In the genomic region with DNA sequence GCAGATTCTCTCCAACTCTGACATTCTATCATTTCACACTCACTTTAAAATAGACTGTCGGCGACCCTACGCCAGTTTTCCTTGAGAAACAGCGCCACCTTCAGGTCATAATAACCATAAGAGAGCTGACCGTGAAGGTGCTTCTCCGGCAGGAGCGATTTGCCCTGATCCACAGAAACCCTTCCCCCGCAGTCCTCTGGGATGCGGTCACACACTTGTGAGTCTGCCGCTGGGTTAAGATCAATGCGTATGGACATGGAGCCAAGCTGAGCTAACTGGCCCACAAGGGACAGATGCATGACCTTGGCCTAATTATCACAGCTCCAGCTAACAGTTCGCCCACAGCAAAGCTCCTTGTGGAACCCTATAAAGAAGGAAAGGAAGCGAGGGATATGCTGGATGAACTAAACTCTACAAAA, we compare ENCODE assay signal across 1 cellular context.
TF ChIP-seq lines count a peak whose summit lies in the region.

No MANE protein-coding gene starts in this region.

TF ChIP-seq in K562, 482 proteins besides CTCF, POLR2A, EP300 and RAD21 (continued from another document):
- TF ChIP-seq, protein P1, sequence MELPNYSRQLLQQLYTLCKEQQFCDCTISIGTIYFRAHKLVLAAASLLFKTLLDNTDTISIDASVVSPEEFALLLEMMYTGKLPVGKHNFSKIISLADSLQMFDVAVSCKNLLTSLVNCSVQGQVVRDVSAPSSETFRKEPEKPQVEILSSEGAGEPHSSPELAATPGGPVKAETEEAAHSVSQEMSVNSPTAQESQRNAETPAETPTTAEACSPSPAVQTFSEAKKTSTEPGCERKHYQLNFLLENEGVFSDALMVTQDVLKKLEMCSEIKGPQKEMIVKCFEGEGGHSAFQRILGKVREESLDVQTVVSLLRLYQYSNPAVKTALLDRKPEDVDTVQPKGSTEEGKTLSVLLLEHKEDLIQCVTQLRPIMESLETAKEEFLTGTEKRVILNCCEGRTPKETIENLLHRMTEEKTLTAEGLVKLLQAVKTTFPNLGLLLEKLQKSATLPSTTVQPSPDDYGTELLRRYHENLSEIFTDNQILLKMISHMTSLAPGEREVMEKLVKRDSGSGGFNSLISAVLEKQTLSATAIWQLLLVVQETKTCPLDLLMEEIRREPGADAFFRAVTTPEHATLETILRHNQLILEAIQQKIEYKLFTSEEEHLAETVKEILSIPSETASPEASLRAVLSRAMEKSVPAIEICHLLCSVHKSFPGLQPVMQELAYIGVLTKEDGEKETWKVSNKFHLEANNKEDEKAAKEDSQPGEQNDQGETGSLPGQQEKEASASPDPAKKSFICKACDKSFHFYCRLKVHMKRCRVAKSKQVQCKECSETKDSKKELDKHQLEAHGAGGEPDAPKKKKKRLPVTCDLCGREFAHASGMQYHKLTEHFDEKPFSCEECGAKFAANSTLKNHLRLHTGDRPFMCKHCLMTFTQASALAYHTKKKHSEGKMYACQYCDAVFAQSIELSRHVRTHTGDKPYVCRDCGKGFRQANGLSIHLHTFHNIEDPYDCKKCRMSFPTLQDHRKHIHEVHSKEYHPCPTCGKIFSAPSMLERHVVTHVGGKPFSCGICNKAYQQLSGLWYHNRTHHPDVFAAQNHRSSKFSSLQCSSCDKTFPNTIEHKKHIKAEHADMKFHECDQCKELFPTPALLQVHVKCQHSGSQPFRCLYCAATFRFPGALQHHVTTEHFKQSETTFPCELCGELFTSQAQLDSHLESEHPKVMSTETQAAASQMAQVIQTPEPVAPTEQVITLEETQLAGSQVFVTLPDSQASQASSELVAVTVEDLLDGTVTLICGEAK (IDR thresholded peaks at IDR 0.05): no peak
- TF ChIP-seq, protein P1 (CRISPR knock-in tag; IDR thresholded peaks at IDR 0.05): no peak
- TF ChIP-seq, protein P2, sequence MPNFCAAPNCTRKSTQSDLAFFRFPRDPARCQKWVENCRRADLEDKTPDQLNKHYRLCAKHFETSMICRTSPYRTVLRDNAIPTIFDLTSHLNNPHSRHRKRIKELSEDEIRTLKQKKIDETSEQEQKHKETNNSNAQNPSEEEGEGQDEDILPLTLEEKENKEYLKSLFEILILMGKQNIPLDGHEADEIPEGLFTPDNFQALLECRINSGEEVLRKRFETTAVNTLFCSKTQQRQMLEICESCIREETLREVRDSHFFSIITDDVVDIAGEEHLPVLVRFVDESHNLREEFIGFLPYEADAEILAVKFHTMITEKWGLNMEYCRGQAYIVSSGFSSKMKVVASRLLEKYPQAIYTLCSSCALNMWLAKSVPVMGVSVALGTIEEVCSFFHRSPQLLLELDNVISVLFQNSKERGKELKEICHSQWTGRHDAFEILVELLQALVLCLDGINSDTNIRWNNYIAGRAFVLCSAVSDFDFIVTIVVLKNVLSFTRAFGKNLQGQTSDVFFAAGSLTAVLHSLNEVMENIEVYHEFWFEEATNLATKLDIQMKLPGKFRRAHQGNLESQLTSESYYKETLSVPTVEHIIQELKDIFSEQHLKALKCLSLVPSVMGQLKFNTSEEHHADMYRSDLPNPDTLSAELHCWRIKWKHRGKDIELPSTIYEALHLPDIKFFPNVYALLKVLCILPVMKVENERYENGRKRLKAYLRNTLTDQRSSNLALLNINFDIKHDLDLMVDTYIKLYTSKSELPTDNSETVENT (CRISPR knock-in tag; IDR thresholded peaks at IDR 0.05): no peak
- TF ChIP-seq, protein P3, sequence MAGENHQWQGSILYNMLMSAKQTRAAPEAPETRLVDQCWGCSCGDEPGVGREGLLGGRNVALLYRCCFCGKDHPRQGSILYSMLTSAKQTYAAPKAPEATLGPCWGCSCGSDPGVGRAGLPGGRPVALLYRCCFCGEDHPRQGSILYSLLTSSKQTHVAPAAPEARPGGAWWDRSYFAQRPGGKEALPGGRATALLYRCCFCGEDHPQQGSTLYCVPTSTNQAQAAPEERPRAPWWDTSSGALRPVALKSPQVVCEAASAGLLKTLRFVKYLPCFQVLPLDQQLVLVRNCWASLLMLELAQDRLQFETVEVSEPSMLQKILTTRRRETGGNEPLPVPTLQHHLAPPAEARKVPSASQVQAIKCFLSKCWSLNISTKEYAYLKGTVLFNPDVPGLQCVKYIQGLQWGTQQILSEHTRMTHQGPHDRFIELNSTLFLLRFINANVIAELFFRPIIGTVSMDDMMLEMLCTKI (IDR thresholded peaks at IDR 0.05; ENCODE audit: partially characterized antibody): no peak
- TF ChIP-seq RBFOX2 (IDR thresholded peaks at IDR 0.05; ENCODE audit: low read depth, low read length) (no peak), NONO (IDR thresholded peaks at IDR 0.05; ENCODE audit: low read depth in 2 of 2, low read length in 1 of 2) (0 out of 4 replicates have a peak, but pooled peaks of 1 of the 2 experiments have one; percentile 40), EGR1 (conservative IDR thresholded peaks at IDR 0.05) (0 out of 2 replicates have a peak, but pooled peaks have one; percentile 7), ZNF584 (CRISPR knock-in tag; IDR thresholded peaks at IDR 0.05; ENCODE audit: low read depth) (no peak), ZNF140 (CRISPR knock-in tag; IDR thresholded peaks at IDR 0.05) (no peak), SMC3 (conservative IDR thresholded peaks at IDR 0.05; ENCODE audit: insufficient read depth, low read depth, low read length) (peak; percentile 63; the same call in 1 of the 2 replicates), MTA1 (IDR thresholded peaks at IDR 0.05; ENCODE audit: borderline replicate concordance) (no peak)
- TF ChIP-seq, protein P4, sequence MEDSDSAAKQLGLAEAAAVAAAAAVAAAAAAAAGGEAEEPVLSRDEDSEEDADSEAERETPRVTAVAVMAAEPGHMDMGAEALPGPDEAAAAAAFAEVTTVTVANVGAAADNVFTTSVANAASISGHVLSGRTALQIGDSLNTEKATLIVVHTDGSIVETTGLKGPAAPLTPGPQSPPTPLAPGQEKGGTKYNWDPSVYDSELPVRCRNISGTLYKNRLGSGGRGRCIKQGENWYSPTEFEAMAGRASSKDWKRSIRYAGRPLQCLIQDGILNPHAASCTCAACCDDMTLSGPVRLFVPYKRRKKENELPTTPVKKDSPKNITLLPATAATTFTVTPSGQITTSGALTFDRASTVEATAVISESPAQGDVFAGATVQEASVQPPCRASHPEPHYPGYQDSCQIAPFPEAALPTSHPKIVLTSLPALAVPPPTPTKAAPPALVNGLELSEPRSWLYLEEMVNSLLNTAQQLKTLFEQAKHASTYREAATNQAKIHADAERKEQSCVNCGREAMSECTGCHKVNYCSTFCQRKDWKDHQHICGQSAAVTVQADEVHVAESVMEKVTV (CRISPR knock-in tag; IDR thresholded peaks at IDR 0.05): peak; percentile 64
- TF ChIP-seq, protein P5, sequence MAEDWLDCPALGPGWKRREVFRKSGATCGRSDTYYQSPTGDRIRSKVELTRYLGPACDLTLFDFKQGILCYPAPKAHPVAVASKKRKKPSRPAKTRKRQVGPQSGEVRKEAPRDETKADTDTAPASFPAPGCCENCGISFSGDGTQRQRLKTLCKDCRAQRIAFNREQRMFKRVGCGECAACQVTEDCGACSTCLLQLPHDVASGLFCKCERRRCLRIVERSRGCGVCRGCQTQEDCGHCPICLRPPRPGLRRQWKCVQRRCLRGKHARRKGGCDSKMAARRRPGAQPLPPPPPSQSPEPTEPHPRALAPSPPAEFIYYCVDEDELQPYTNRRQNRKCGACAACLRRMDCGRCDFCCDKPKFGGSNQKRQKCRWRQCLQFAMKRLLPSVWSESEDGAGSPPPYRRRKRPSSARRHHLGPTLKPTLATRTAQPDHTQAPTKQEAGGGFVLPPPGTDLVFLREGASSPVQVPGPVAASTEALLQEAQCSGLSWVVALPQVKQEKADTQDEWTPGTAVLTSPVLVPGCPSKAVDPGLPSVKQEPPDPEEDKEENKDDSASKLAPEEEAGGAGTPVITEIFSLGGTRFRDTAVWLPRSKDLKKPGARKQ (CRISPR knock-in tag; IDR thresholded peaks at IDR 0.05): 0 out of 2 replicates have a peak, but pooled peaks have one; percentile 17
